Comparison of ENCODE assay signal across 19 cellular contexts in genomic region chr22:38567531-38568245, GRCh38. TPM values are rescaled to one million over a fixed set of nuclear protein-coding genes. Genes with fewer than 3 reads are reported as not detected.
DNase-seq lines count a peak whose midpoint lies in the region; ATAC-seq and TF ChIP-seq lines count a peak whose summit lies in the region.
"Had no signal": no experiment of that assay in that cellular context is flagged by ENCODE, and none has a peak within 500 bp of the region (broad histone marks: within the 10 kb centered on the region; RNA-seq: fewer than 3 reads in every experiment).

No MANE protein-coding gene starts in this region.

- H3K9me3 Mint-ChIP-seq in GM23338, result no peaks in the 10 kb centered on the region
- no peaks in the 10 kb centered on the region for H3K9me3 Mint-ChIP-seq in naive thymus-derived CD4-positive, alpha-beta T cell
- H3K9me3 Mint-ChIP-seq in activated CD8-positive, alpha-beta memory T cell treated with anti-CD3 and anti-CD28 coated beads, Interleukin-2, amount 10 ng/mL, durations not matched to agents 7 days and 5 days (ENCODE audit: low read depth), result no peaks in the 10 kb centered on the region
- H3K9me3 Mint-ChIP-seq: activated T-cell treated with anti-CD3 and anti-CD28 coated beads, Interleukin-2, amount 50 U/mL, for 4 hours had no signal

- no peak overlapping the region for H2AFZ ChIP-seq in GM23338

- POLR2A ChIA-PET in naive thymus-derived CD4-positive, alpha-beta T cell (lab: Charles Lee), result interaction anchor here (0.5 kb wide), 1 partner anchor 216 kb away, joined by 3 read pairs; no protein-coding TSS in a partner anchor

- no peaks in the 10 kb centered on the region for H4K20me1 ChIP-seq in GM23338 (replicated peaks; ENCODE audit: insufficient read depth)

- H3K4me1 ChIP-seq in GM23338 (ENCODE audit: insufficient read depth) (peaks cover 23% of the 10 kb centered on the region), mucosa of descending colon (ENCODE audit: low read depth) (peaks cover 7% of the 10 kb centered on the region)
- peaks cover 7 to 8% of the 10 kb centered on the region in 2 donors for H3K4me1 ChIP-seq in naive thymus-derived CD4-positive, alpha-beta T cell (ENCODE audit: control insufficient read depth in 2 of 2, insufficient read depth in 2 of 2, low read length in 2 of 2)

- H3K27ac Mint-ChIP-seq in GM23338, result no peak overlapping the region
- peak overlapping the region in 7 of 9 donors; percentile 0 to 62 (median 10) for H3K27ac Mint-ChIP-seq in naive thymus-derived CD4-positive, alpha-beta T cell
- no peak overlapping the region for H3K27ac Mint-ChIP-seq in activated CD8-positive, alpha-beta memory T cell treated with anti-CD3 and anti-CD28 coated beads, Interleukin-2, amount 10 ng/mL, durations not matched to agents 7 days and 5 days
- H3K27ac Mint-ChIP-seq: activated naive CD8-positive, alpha-beta T cell; T-helper 17 cell had no signal

- no peak overlapping the region for H3K4me3 Mint-ChIP-seq in GM23338
- peak overlapping the region in 2 of 10 donors; percentile 6 to 42 for H3K4me3 Mint-ChIP-seq in naive thymus-derived CD4-positive, alpha-beta T cell
- H3K4me3 Mint-ChIP-seq in activated CD8-positive, alpha-beta memory T cell treated with anti-CD3 and anti-CD28 coated beads, Interleukin-2, amount 10 ng/mL, durations not matched to agents 7 days and 5 days, result no peak overlapping the region
- H3K4me3 Mint-ChIP-seq: activated naive CD8-positive, alpha-beta T cell; T-helper 17 cell had no signal

- peaks cover 7% of the 10 kb centered on the region for H3K27me3 Mint-ChIP-seq in GM23338 (ENCODE audit: insufficient read depth, low read depth, poor library complexity)
- peaks cover 0 to 4% (median 0%) of the 10 kb centered on the region in 5 donors for H3K27me3 Mint-ChIP-seq in naive thymus-derived CD4-positive, alpha-beta T cell
- H3K27me3 Mint-ChIP-seq in activated CD8-positive, alpha-beta memory T cell treated with anti-CD3 and anti-CD28 coated beads, Interleukin-2, amount 10 ng/mL, durations not matched to agents 7 days and 5 days, result no peaks in the 10 kb centered on the region
- H3K27me3 Mint-ChIP-seq: activated naive CD8-positive, alpha-beta T cell; T-helper 17 cell had no signal

- no peaks in the 10 kb centered on the region; the same call in 2 of the 3 replicates for H3K36me3 Mint-ChIP-seq in GM23338 (ENCODE audit: low read depth)
- no peaks in the 10 kb centered on the region for H3K36me3 Mint-ChIP-seq in naive thymus-derived CD4-positive, alpha-beta T cell
- H3K36me3 Mint-ChIP-seq in activated CD8-positive, alpha-beta memory T cell treated with anti-CD3 and anti-CD28 coated beads, Interleukin-2, amount 10 ng/mL, durations not matched to agents 7 days and 5 days, result peaks cover 7% of the 10 kb centered on the region
- H3K36me3 Mint-ChIP-seq: activated naive CD8-positive, alpha-beta T cell had no signal

- H3K27me3 ChIP-seq in GM23338 (ENCODE audit: insufficient read depth), result no peaks in the 10 kb centered on the region
- H3K27me3 ChIP-seq in naive thymus-derived CD4-positive, alpha-beta T cell (ENCODE audit: control insufficient read depth in 2 of 2, insufficient read depth in 2 of 2, low read length in 2 of 2), result no peaks in the 10 kb centered on the region
- H3K27me3 ChIP-seq: brain microvascular endothelial cell, SJCRH30, testis had no signal

- no peak overlapping the region for H3K4me2 ChIP-seq in GM23338

- no peaks in the 10 kb centered on the region for H3K36me3 ChIP-seq in GM23338 (ENCODE audit: insufficient read depth)
- H3K36me3 ChIP-seq in naive thymus-derived CD4-positive, alpha-beta T cell (ENCODE audit: control insufficient read depth in 2 of 3, insufficient read depth in 3 of 3, low read length in 3 of 3), result no peaks in the 10 kb centered on the region
- H3K36me3 ChIP-seq in mucosa of descending colon (ENCODE audit: low read depth), result no peaks in the 10 kb centered on the region
- H3K36me3 ChIP-seq: brain microvascular endothelial cell, SJCRH30, WERI-Rb-1 had no signal

- CTCF ChIA-PET in naive thymus-derived CD4-positive, alpha-beta T cell (lab: Charles Lee), result interaction anchor here (0.9 kb wide), 1 partner anchor 51 kb away, joined by 3 read pairs; no protein-coding TSS in a partner anchor
- CTCF ChIA-PET in activated CD8-positive, alpha-beta memory T cell treated with anti-CD3 and anti-CD28 coated beads, Interleukin-2, amount 10 ng/mL, durations not matched to agents 7 days and 5 days (lab: Charles Lee), result interaction anchor here (0.7 to 1.4 kb wide), 2 partner anchors 14 to 36 kb away, joined by 3 to 4 read pairs; no protein-coding TSS in a partner anchor

- H3F3A ChIP-seq in GM23338 (replicated peaks; ENCODE audit: low read depth), result no peaks in the 10 kb centered on the region

- H3K79me2 ChIP-seq in GM23338 (replicated peaks; ENCODE audit: insufficient read depth), result no peaks in the 10 kb centered on the region

- ATAC-seq in GM23338 (no peak), GM18858 (IDR thresholded peaks at IDR 0.05; ENCODE audit: unreplicated experiment) (no peak), mucosa of descending colon (no peak)
- no peak for ATAC-seq in naive thymus-derived CD4-positive, alpha-beta T cell
- no peak for ATAC-seq in activated CD8-positive, alpha-beta memory T cell treated with anti-CD3 and anti-CD28 coated beads, Interleukin-2, amount 10 ng/mL, durations not matched to agents 7 days and 5 days
- ATAC-seq: activated T-cell treated with anti-CD3 and anti-CD28 coated beads, Interleukin-2, amount 50 U/mL, for 4 hours; T-helper 17 cell had no signal

- peaks cover 25% of the 10 kb centered on the region for H3K4me1 Mint-ChIP-seq in GM23338
- peaks cover 7 to 21% (median 17%) of the 10 kb centered on the region in 7 donors for H3K4me1 Mint-ChIP-seq in naive thymus-derived CD4-positive, alpha-beta T cell
- peaks cover 23% of the 10 kb centered on the region for H3K4me1 Mint-ChIP-seq in activated CD8-positive, alpha-beta memory T cell treated with anti-CD3 and anti-CD28 coated beads, Interleukin-2, amount 10 ng/mL, durations not matched to agents 7 days and 5 days

- no peaks in the 10 kb centered on the region for H3K9me2 ChIP-seq in GM23338 (ENCODE audit: insufficient read depth)

- H3K9me3 ChIP-seq in naive thymus-derived CD4-positive, alpha-beta T cell (ENCODE audit: control insufficient read depth in 2 of 3, low read length in 3 of 3), result no peaks in the 10 kb centered on the region
- no peaks in the 10 kb centered on the region for H3K9me3 ChIP-seq in mucosa of descending colon
- H3K9me3 ChIP-seq: SJCRH30, testis had no signal

- intact Hi-C loops in naive thymus-derived CD4-positive, alpha-beta T cell (cut with micrococcal nuclease), result no loop called here
- intact Hi-C loops in mucosa of descending colon (cut with DNase I, micrococcal nuclease), result no loop called here

- H3K27ac ChIP-seq in GM23338 (ENCODE audit: low read depth), result no peak overlapping the region
- H3K27ac ChIP-seq in naive thymus-derived CD4-positive, alpha-beta T cell (ENCODE audit: low read depth, low read length), result no peak overlapping the region
- H3K27ac ChIP-seq: brain microvascular endothelial cell, epithelial cell of prostate, SJCRH30, WERI-Rb-1 had no signal

- no peak overlapping the region for H3K4me3 ChIP-seq in GM23338
- H3K4me3 ChIP-seq in naive thymus-derived CD4-positive, alpha-beta T cell (ENCODE audit: low read length), result no peak overlapping the region
- H3K4me3 ChIP-seq in mucosa of descending colon, result no peak overlapping the region
- H3K4me3 ChIP-seq: SJCRH30, testis had no signal

- DNase-seq in CD1c-positive myeloid dendritic cell (ENCODE audit: extremely low spot score) (peak; percentile 42), GM23338 (ENCODE audit: low spot score) (peak; percentile 8), amniotic epithelial cell (ENCODE audit: low read depth) (peak; percentile 10), mucosa of descending colon (no peak)
- no peak for DNase-seq in naive thymus-derived CD4-positive, alpha-beta T cell
- DNase-seq in stimulated activated naive CD4-positive, alpha-beta T cell (lab: John Stamatoyannopoulos, UW), result no peak
- DNase-seq in activated CD8-positive, alpha-beta memory T cell treated with anti-CD3 and anti-CD28 coated beads, Interleukin-2, amount 10 ng/mL, durations not matched to agents 7 days and 5 days, result no peak
- DNase-seq: activated T-cell treated with anti-CD3 and anti-CD28 coated beads, Interleukin-2, amount 50 U/mL, for 4 hours; brain microvascular endothelial cell; mesendoderm; NCI-H2171; retina; SJCRH30; T-helper 17 cell; testis; WERI-Rb-1 had no signal

- TF ChIP-seq CTCF in GM23338 (conservative IDR thresholded peaks at IDR 0.05; ENCODE audit: low read depth in 2 of 2), result no peak
- TF ChIP-seq CTCF in mucosa of descending colon (IDR thresholded peaks at IDR 0.05), result no peak

RNA-seq across cellular contexts. Expression of gene DMC1, which starts 2.3 kb away (rescaled TPM):
- 5.0 and 8.0 TPM in 2 replicates for total RNA-seq in GM23338 (2014; rRNA removed; shearing (Covaris generic))
- polyA plus RNA-seq in GM23338 (2016; fragmentation: Nextera tagmentation; extraction: Ambion mirVana), result 13.2 and 18.5 TPM in 2 replicates
- 1 to 10 TPM in 1 of 5 experiments, under 1 TPM in 3, not detected in 1; 0.32 to 7.4 (median 0.65) TPM for total RNA-seq in naive thymus-derived CD4-positive, alpha-beta T cell
- under 1 TPM in 1 of 2 donors, not detected in 1; 0.13 TPM for polyA plus RNA-seq in naive thymus-derived CD4-positive, alpha-beta T cell
- 1 to 10 TPM; 1.3 to 1.8 (median 1.7) TPM for total RNA-seq in mucosa of descending colon
- total RNA-seq in activated CD8-positive, alpha-beta memory T cell treated with anti-CD3 and anti-CD28 coated beads, Interleukin-2, amount 10 ng/mL, durations not matched to agents 7 days and 5 days, result 10 to 100 TPM; 13.6 to 16.9 TPM
- total RNA-seq: SJCRH30, T-helper 17 cell had no signal

Comparison
In these comparisons a context has a peak if more than half of its experiments do, and no peak if none do; other contexts are left out.
1. DNase-seq: peak in CD1c-positive myeloid dendritic cell (single experiment), GM23338 (single experiment) and amniotic epithelial cell (single experiment); none in naive thymus-derived CD4-positive, alpha-beta T cell (0 of 9), stimulated activated naive CD4-positive, alpha-beta T cell (0 of 6), mucosa of descending colon (0 of 3) and activated CD8-positive, alpha-beta memory T cell treated with anti-CD3 and anti-CD28 coated beads, Interleukin-2, amount 10 ng/mL, durations not matched to agents 7 days and 5 days (single experiment).
2. H3K27ac Mint-ChIP-seq: peak in naive thymus-derived CD4-positive, alpha-beta T cell (7 of 9); none in GM23338 (single experiment) and activated CD8-positive, alpha-beta memory T cell treated with anti-CD3 and anti-CD28 coated beads, Interleukin-2, amount 10 ng/mL, durations not matched to agents 7 days and 5 days (single experiment).